In genomic region chr9:131125288-131126058, GRCh38 we compare ENCODE assay signal across 1 cellular context.
TF ChIP-seq lines count a peak whose summit lies in the region.

TSS of gene NUP214 (plus strand) at chr9:131125586. CDS start at chr9:131125705, 119 bp downstream.

TF ChIP-seq in HepG2, 621 proteins besides CTCF, POLR2A, EP300 and RAD21 (continued from another document and continues in another):
- TF ChIP-seq RERE (CRISPR knock-in tag; IDR thresholded peaks at IDR 0.05; ENCODE audit: low read depth), result no peak
- TF ChIP-seq ZNF83 (CRISPR knock-in tag; IDR thresholded peaks at IDR 0.05; ENCODE audit: borderline replicate concordance), result 0 out of 2 replicates have a peak, but pooled peaks have one; percentile 10
- TF ChIP-seq MTF2 (CRISPR knock-in tag; IDR thresholded peaks at IDR 0.05; ENCODE audit: borderline replicate concordance), result no peak
- no peak for TF ChIP-seq ZFP36 (IDR thresholded peaks at IDR 0.05; ENCODE audit: borderline replicate concordance, low read depth, low read length, partially characterized antibody)
- no peak for TF ChIP-seq CEBPZ (IDR thresholded peaks at IDR 0.05; ENCODE audit: low read length)
- no peak for TF ChIP-seq ATRX (CRISPR knock-in tag; IDR thresholded peaks at IDR 0.05; ENCODE audit: borderline replicate concordance)
- TF ChIP-seq STAG1 (CRISPR knock-in tag; IDR thresholded peaks at IDR 0.05), result no peak; the same call in 1 of the 2 replicates
- TF ChIP-seq ZNF143 (CRISPR knock-in tag; IDR thresholded peaks at IDR 0.05), result peak; percentile 33
- no peak for TF ChIP-seq ZNF720 (CRISPR knock-in tag; IDR thresholded peaks at IDR 0.05)
- TF ChIP-seq RBAK (CRISPR knock-in tag; IDR thresholded peaks at IDR 0.05), result 0 out of 2 replicates have a peak, but pooled peaks have one; percentile 15
- no peak; the same call in 1 of the 2 replicates for TF ChIP-seq MYNN (CRISPR knock-in tag; IDR thresholded peaks at IDR 0.05; ENCODE audit: low read depth)
- TF ChIP-seq GABPB1 (CRISPR knock-in tag; IDR thresholded peaks at IDR 0.05), result peak; percentile 100
- peak; percentile 96 for TF ChIP-seq HDAC2 (CRISPR knock-in tag; IDR thresholded peaks at IDR 0.05)
- TF ChIP-seq PPARG (CRISPR knock-in tag; conservative IDR thresholded peaks at IDR 0.05), result peak; percentile 64; the same call in 1 of the 2 replicates
- TF ChIP-seq BCL3 (CRISPR knock-in tag; IDR thresholded peaks at IDR 0.05), result no peak
- TF ChIP-seq ZNF878 (CRISPR knock-in tag; IDR thresholded peaks at IDR 0.05), result no peak
- TF ChIP-seq TP53 (CRISPR knock-in tag; conservative IDR thresholded peaks at IDR 0.05), result 0 out of 2 replicates have a peak, but pooled peaks have one; percentile 55
- TF ChIP-seq SP4 (CRISPR knock-in tag; IDR thresholded peaks at IDR 0.05), result peak; percentile 86
- TF ChIP-seq ZNF782 (CRISPR knock-in tag; IDR thresholded peaks at IDR 0.05; ENCODE audit: borderline replicate concordance), result no peak
- peak; percentile 52; the same call in 1 of the 2 replicates for TF ChIP-seq ARHGAP35 (CRISPR knock-in tag; IDR thresholded peaks at IDR 0.05; ENCODE audit: borderline replicate concordance)
- TF ChIP-seq TARDBP (CRISPR knock-in tag; IDR thresholded peaks at IDR 0.05), result peak; percentile 96
- peak; percentile 72; the same call in 1 of the 2 replicates for TF ChIP-seq CHCHD3 (CRISPR knock-in tag; IDR thresholded peaks at IDR 0.05)
- no peak for TF ChIP-seq SUZ12 (IDR thresholded peaks at IDR 0.05; ENCODE audit: low read depth, low read length)
- peak; percentile 62; the same call in 1 of the 2 replicates for TF ChIP-seq RNF2 (conservative IDR thresholded peaks at IDR 0.05; ENCODE audit: low read depth)
- peak; percentile 80; the same call in 1 of the 2 replicates for TF ChIP-seq ZNF776 (CRISPR knock-in tag; IDR thresholded peaks at IDR 0.05)
- TF ChIP-seq CSRNP1 (CRISPR knock-in tag; IDR thresholded peaks at IDR 0.05), result no peak
- TF ChIP-seq ZBTB4 (CRISPR knock-in tag; IDR thresholded peaks at IDR 0.05; ENCODE audit: borderline replicate concordance), result peak; percentile 88; the same call in 1 of the 2 replicates
- TF ChIP-seq ZBTB42 (CRISPR knock-in tag; IDR thresholded peaks at IDR 0.05), result no peak
- peak; percentile 43; the same call in 1 of the 2 replicates for TF ChIP-seq ZC3H13 (CRISPR knock-in tag; IDR thresholded peaks at IDR 0.05)
- no peak for TF ChIP-seq DDIT3 (CRISPR knock-in tag; IDR thresholded peaks at IDR 0.05)
- 0 out of 2 replicates have a peak, but pooled peaks have one; percentile 65 for TF ChIP-seq E2F5 (CRISPR knock-in tag; conservative IDR thresholded peaks at IDR 0.05)
- no peak for TF ChIP-seq ZNF564 (CRISPR knock-in tag; IDR thresholded peaks at IDR 0.05)
- peak; percentile 94 for TF ChIP-seq THAP9 (CRISPR knock-in tag; IDR thresholded peaks at IDR 0.05; ENCODE audit: borderline replicate concordance)
- TF ChIP-seq TBP (CRISPR knock-in tag; IDR thresholded peaks at IDR 0.05), result no peak
- TF ChIP-seq TEAD2 (CRISPR knock-in tag; IDR thresholded peaks at IDR 0.05), result no peak
- no peak for TF ChIP-seq PCBP1 (IDR thresholded peaks at IDR 0.05; ENCODE audit: borderline replicate concordance, low read depth, low read length)
- TF ChIP-seq ZNF205 (CRISPR knock-in tag; IDR thresholded peaks at IDR 0.05), result no peak
- TF ChIP-seq SALL1 (CRISPR knock-in tag; IDR thresholded peaks at IDR 0.05), result peak; percentile 87
- no peak for TF ChIP-seq ATF5 (CRISPR knock-in tag; IDR thresholded peaks at IDR 0.05; ENCODE audit: low read depth)
- peak; percentile 85 for TF ChIP-seq REPIN1 (CRISPR knock-in tag; IDR thresholded peaks at IDR 0.05; ENCODE audit: borderline replicate concordance, low read depth)
